8 cellular contexts compared by ENCODE assay signal in the genomic region with DNA sequence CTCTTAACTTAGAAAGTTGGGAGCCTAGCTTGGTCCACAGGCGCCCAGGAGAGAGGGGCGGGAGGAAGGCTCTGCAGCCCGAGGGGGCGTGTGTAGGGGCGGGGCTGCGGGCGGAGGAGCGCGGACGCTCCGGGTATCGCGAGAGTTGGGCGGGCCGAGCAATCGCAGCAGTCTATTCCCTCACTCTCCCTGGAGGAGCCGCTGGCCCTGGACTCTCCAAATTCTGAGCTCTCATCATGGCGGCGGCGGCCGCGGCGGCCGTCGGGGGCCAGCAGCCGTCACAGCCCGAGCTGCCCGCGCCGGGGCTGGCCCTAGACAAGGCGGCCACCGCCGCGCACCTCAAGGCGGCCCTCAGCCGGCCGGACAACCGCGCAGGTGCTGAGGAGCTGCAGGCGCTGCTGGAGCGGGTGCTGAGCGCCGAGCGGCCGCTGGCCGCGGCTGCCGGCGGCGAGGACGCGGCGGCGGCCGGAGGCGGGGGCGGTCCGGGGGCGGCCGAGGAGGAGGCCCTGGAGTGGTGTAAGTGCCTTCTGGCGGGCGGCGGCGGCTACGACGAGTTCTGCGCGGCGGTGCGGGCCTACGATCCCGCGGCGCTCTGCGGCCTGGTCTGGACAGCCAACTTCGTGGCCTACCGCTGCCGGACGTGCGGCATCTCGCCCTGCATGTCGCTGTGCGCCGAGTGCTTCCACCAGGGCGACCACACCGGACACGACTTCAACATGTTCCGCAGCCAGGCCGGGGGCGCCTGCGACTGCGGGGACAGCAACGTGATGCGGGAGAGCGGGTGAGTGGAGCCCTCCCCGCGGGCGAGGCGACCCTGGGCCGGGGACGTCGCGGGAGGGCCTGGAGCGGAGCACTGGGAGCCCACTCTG. TPM values are rescaled to one million over a fixed set of nuclear protein-coding genes. Genes with fewer than 3 reads are reported as not detected.
DNase-seq lines count a peak whose midpoint lies in the region; ATAC-seq and TF ChIP-seq lines count a peak whose summit lies in the region.

A gene with protein sequence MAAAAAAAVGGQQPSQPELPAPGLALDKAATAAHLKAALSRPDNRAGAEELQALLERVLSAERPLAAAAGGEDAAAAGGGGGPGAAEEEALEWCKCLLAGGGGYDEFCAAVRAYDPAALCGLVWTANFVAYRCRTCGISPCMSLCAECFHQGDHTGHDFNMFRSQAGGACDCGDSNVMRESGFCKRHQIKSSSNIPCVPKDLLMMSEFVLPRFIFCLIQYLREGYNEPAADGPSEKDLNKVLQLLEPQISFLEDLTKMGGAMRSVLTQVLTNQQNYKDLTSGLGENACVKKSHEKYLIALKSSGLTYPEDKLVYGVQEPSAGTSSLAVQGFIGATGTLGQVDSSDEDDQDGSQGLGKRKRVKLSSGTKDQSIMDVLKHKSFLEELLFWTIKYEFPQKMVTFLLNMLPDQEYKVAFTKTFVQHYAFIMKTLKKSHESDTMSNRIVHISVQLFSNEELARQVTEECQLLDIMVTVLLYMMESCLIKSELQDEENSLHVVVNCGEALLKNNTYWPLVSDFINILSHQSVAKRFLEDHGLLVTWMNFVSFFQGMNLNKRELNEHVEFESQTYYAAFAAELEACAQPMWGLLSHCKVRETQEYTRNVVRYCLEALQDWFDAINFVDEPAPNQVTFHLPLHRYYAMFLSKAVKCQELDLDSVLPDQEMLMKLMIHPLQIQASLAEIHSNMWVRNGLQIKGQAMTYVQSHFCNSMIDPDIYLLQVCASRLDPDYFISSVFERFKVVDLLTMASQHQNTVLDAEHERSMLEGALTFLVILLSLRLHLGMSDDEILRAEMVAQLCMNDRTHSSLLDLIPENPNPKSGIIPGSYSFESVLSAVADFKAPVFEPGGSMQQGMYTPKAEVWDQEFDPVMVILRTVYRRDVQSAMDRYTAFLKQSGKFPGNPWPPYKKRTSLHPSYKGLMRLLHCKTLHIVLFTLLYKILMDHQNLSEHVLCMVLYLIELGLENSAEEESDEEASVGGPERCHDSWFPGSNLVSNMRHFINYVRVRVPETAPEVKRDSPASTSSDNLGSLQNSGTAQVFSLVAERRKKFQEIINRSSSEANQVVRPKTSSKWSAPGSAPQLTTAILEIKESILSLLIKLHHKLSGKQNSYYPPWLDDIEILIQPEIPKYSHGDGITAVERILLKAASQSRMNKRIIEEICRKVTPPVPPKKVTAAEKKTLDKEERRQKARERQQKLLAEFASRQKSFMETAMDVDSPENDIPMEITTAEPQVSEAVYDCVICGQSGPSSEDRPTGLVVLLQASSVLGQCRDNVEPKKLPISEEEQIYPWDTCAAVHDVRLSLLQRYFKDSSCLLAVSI (N-terminal part only) (plus strand): TSS at position 183 of the 869 bp plus-strand sequence. CDS start 54 bp downstream, at position 237.

- H3K9me2 ChIP-seq in OCI-LY7 (ENCODE audit: insufficient read depth, low read length), result no peaks in the 10 kb centered on the region

- TF ChIP-seq CTCF in OCI-LY7 (conservative IDR thresholded peaks at IDR 0.05; ENCODE audit: low read length), result no peak

- H4K20me1 ChIP-seq in OCI-LY7 (ENCODE audit: insufficient read depth, low read length), result 0 out of 2 replicates have a peak, but pooled peaks cover 10% of the 10 kb centered on the region

- H3K36me3 ChIP-seq in HUES6 (ENCODE audit: control insufficient read depth, insufficient read depth, low read length) (peaks cover 6% of the 10 kb centered on the region; the same call in 1 of the 2 replicates), OCI-LY7 (ENCODE audit: insufficient read depth, low read length) (peaks cover 5% of the 10 kb centered on the region; the same call in 1 of the 2 replicates)

- BruUV-seq in OCI-LY7 (replicated peaks; lab: Mats Ljungman, UMichigan), result no TSS peak

- CTCF ChIA-PET in OCI-LY7 (lab: Charles Lee; ENCODE audit: unreplicated experiment), result interaction anchor here (0.6 to 1.1 kb wide), 3 partner anchors 25 to 104 kb away, joined by 3 to 4 read pairs (median 3); no protein-coding TSS in a partner anchor

- H3K9me3 ChIP-seq in HUES6 (ENCODE audit: control insufficient read depth, insufficient read depth, low read depth, low read length) (no peaks in the 10 kb centered on the region), OCI-LY7 (ENCODE audit: low read length) (no peaks in the 10 kb centered on the region), mononuclear cell (ENCODE audit: low read depth, low read length) (no peaks in the 10 kb centered on the region)

- POLR2A ChIA-PET in OCI-LY7 (lab: Charles Lee), result interaction anchor here (0.6 to 1.5 kb wide), 9 partner anchors 9 to 104 kb away, joined by 3 to 5 read pairs (median 4); no protein-coding TSS in a partner anchor

- peaks cover 41% of the 10 kb centered on the region for H3K79me2 ChIP-seq in OCI-LY7 (ENCODE audit: insufficient read depth, low read depth, low read length)

- DNase-seq in D341Med (ENCODE audit: low spot score) (peak; percentile 96), OCI-LY7 (ENCODE audit: low spot score) (peak; percentile 89), activated T-cell treated with anti-CD3 and anti-CD28 coated beads for 24 hours (ENCODE audit: low read depth) (peak; percentile 84), epidermal melanocyte (ENCODE audit: insufficient read length, low spot score) (peak; percentile 84)
- DNase-seq in stimulated activated CD8-positive, alpha-beta memory T cell treated with anti-CD3 and anti-CD28 coated beads, Interleukin-2, amount 100 ng/mL, for 48 hours (ENCODE audit: low read depth in 2 of 2), result peak; percentile 85 to 87

- peak within 1 kb of the TSS; percentile 90 for H2AFZ ChIP-seq in OCI-LY7 (ENCODE audit: low read length)

- H3K4me2 ChIP-seq in OCI-LY7 (ENCODE audit: low read length), result peak within 1 kb of the TSS; percentile 93

- peak; percentile 82 for ATAC-seq in GM21423 (IDR thresholded peaks at IDR 0.05; ENCODE audit: unreplicated experiment)

- intact Hi-C loops in OCI-LY7 (cut with micrococcal nuclease; ENCODE audit: unreplicated experiment), result no loop called here

- H3K27me3 ChIP-seq in HUES6 (ENCODE audit: control insufficient read depth, insufficient read depth, low read length), result no peaks in the 10 kb centered on the region
- no peaks in the 10 kb centered on the region for H3K27me3 ChIP-seq in mononuclear cell (ENCODE audit: insufficient read depth, low read length)

- H3K4me1 ChIP-seq in HUES6 (ENCODE audit: control insufficient read depth, insufficient read depth, low read length) (peaks cover 11% of the 10 kb centered on the region), OCI-LY7 (ENCODE audit: insufficient read depth, low read length, poor library complexity, severe bottlenecking) (peaks cover 32% of the 10 kb centered on the region), mononuclear cell (ENCODE audit: insufficient read depth, low read length) (peaks cover 40% of the 10 kb centered on the region)

- no peak within 1 kb of the TSS for H3K27ac ChIP-seq in HUES6 (ENCODE audit: low read depth, low read length)
- H3K27ac ChIP-seq in OCI-LY7 (ENCODE audit: low read depth, low read length, poor library complexity, severe bottlenecking), result no peak within 1 kb of the TSS

- peak within 1 kb of the TSS; percentile 95 for H3K4me3 ChIP-seq in HUES6 (ENCODE audit: low read depth, low read length)
- H3K4me3 ChIP-seq in OCI-LY7 (ENCODE audit: low read depth, low read length, poor library complexity, severe bottlenecking), result peak within 1 kb of the TSS; percentile 74
- peak within 1 kb of the TSS; percentile 71 for H3K4me3 ChIP-seq in mononuclear cell (ENCODE audit: low read length)

- peak within 1 kb of the TSS; percentile 85 for H3K9ac ChIP-seq in HUES6 (ENCODE audit: low read length)

RNA-seq across cellular contexts. Expression of the gene that starts here (rescaled TPM):
- total RNA-seq in OCI-LY7 (2014; rRNA removed; shearing (Covaris generic)), result 11.6 TPM in 2 replicates
- total RNA-seq in OCI-LY7 (2022) (21.0 and 26.0 TPM in 2 replicates), mononuclear cell (38.5 TPM)
